ENCODE assay signal across 12 cellular contexts in genomic region chr12:124369901-124370378, GRCh38.
DNase-seq lines count a peak whose midpoint lies in the region; ATAC-seq and TF ChIP-seq lines count a peak whose summit lies in the region.
"Had no signal": no experiment of that assay in that cellular context is flagged by ENCODE, and none has a peak within 500 bp of the region (broad histone marks: within the 10 kb centered on the region; RNA-seq: fewer than 3 reads in every experiment).

No MANE protein-coding gene starts in this region.

- intact Hi-C loops in MCF 10A (cut with micrococcal nuclease) (loop anchor here (2.0 kb wide), 1 partner anchor 21 kb away; no protein-coding TSS in a partner anchor), mammary epithelial cell (cut with micrococcal nuclease) (no loop called here), prostate gland (cut with DNase I) (loop anchor here (5.0 kb wide), 1 partner anchor 197 kb away; the partner anchor contains the start of gene NCOR2)

- no peaks in the 10 kb centered on the region for H3K9me2 ChIP-seq in hepatocyte (replicated peaks; ENCODE audit: insufficient read depth)

- H3K4me1 ChIP-seq in mammary epithelial cell (ENCODE audit: insufficient read depth, low read length) (no peaks in the 10 kb centered on the region), hepatocyte (ENCODE audit: insufficient read depth) (peaks cover 6% of the 10 kb centered on the region), prostate gland (replicated peaks) (peaks cover 40% of the 10 kb centered on the region)
- H3K4me1 ChIP-seq: HAP-1 had no signal

- BruUV-seq in MCF 10A (replicated peaks; lab: Mats Ljungman, UMichigan) (no TSS peak), mammary epithelial cell (replicated peaks; lab: Mats Ljungman, UMichigan) (no TSS peak)

- no peak for TF ChIP-seq POLR2A in prostate gland (IDR thresholded peaks at IDR 0.05)

- H3K4me2 ChIP-seq in mammary epithelial cell (ENCODE audit: insufficient read depth, low read depth, low read length) = no peak overlapping the region
- no peak overlapping the region for H3K4me2 ChIP-seq in hepatocyte

- no peak overlapping the region for H3K4me3 Mint-ChIP-seq in MCF 10A (ENCODE audit: unreplicated experiment)
- H3K4me3 Mint-ChIP-seq: activated CD8-positive, alpha-beta memory T cell treated with anti-CD3 and anti-CD28 coated beads, Interleukin-2, amount 10 ng/mL, durations not matched to agents 7 days and 5 days had no signal

- H3K27me3 ChIP-seq in mammary epithelial cell (ENCODE audit: insufficient read depth, low read length) = no peaks in the 10 kb centered on the region
- no peaks in the 10 kb centered on the region for H3K27me3 ChIP-seq in hepatocyte
- no peaks in the 10 kb centered on the region for H3K27me3 ChIP-seq in prostate gland (replicated peaks; ENCODE audit: insufficient read depth)

- ATAC-seq in HG03342 (IDR thresholded peaks at IDR 0.05; ENCODE audit: unreplicated experiment) = no peak
- ATAC-seq: activated CD8-positive, alpha-beta memory T cell treated with anti-CD3 and anti-CD28 coated beads, Interleukin-2, amount 10 ng/mL, durations not matched to agents 7 days and 5 days had no signal

- TF ChIP-seq CTCF in MCF 10A (IDR thresholded peaks at IDR 0.05; ENCODE audit: unreplicated experiment) (no peak), mammary epithelial cell (conservative IDR thresholded peaks at IDR 0.05 in 1 of 2, IDR thresholded peaks at IDR 0.05 in 1 of 2; ENCODE audit: extremely low read depth in 1 of 2, insufficient read depth in 1 of 2, low read depth in 1 of 2, low read length in 2 of 2) (no peak), hepatocyte (IDR thresholded peaks at IDR 0.05; ENCODE audit: poor library complexity) (no peak), prostate gland (IDR thresholded peaks at IDR 0.05) (no peak)

- no peaks in the 10 kb centered on the region for H3K27me3 Mint-ChIP-seq in MCF 10A (ENCODE audit: insufficient read depth, unreplicated experiment)
- H3K27me3 Mint-ChIP-seq: activated CD8-positive, alpha-beta memory T cell treated with anti-CD3 and anti-CD28 coated beads, Interleukin-2, amount 10 ng/mL, durations not matched to agents 7 days and 5 days had no signal

- no peak overlapping the region for H3K9ac ChIP-seq in mammary epithelial cell (ENCODE audit: insufficient read depth, low read length)

- H4K20me1 ChIP-seq in mammary epithelial cell (ENCODE audit: insufficient read depth, low read length) (no peaks in the 10 kb centered on the region), hepatocyte (ENCODE audit: insufficient read depth, poor library complexity, severe bottlenecking) (peaks cover 24% of the 10 kb centered on the region)

- H3K9me3 Mint-ChIP-seq in MCF 10A (ENCODE audit: unreplicated experiment) = no peaks in the 10 kb centered on the region

- peaks cover 23% of the 10 kb centered on the region for H3K36me3 Mint-ChIP-seq in MCF 10A (ENCODE audit: insufficient read depth, unreplicated experiment)
- H3K36me3 Mint-ChIP-seq: activated CD8-positive, alpha-beta memory T cell treated with anti-CD3 and anti-CD28 coated beads, Interleukin-2, amount 10 ng/mL, durations not matched to agents 7 days and 5 days had no signal

- H3K4me3 ChIP-seq in mammary epithelial cell (replicated peaks in 1 of 3; ENCODE audit: insufficient read depth in 1 of 3, low read depth in 2 of 3, low read length in 3 of 3) (no peak overlapping the region), hepatocyte (no peak overlapping the region), prostate gland (no peak overlapping the region)
- H3K4me3 ChIP-seq: HAP-1 had no signal

- in situ Hi-C loops in mammary epithelial cell (cut with MboI; ENCODE audit: low sequenced_read_pairs in 2 of 2) = no loop called here
- in situ Hi-C loops in G401 (cut with HindIII; ENCODE audit: low sequenced_read_pairs) = no loop called here

- peak overlapping the region; percentile 57 for H3K27ac Mint-ChIP-seq in MCF 10A (ENCODE audit: low read depth, unreplicated experiment)
- H3K27ac Mint-ChIP-seq: activated CD8-positive, alpha-beta memory T cell treated with anti-CD3 and anti-CD28 coated beads, Interleukin-2, amount 10 ng/mL, durations not matched to agents 7 days and 5 days had no signal

- H3K9me3 ChIP-seq in mammary epithelial cell (replicated peaks; ENCODE audit: insufficient read depth, low read length) (no peaks in the 10 kb centered on the region), hepatocyte (ENCODE audit: low read depth) (no peaks in the 10 kb centered on the region), prostate gland (no peaks in the 10 kb centered on the region)
- H3K9me3 ChIP-seq: HAP-1 had no signal

- dilution Hi-C loops in mammary epithelial cell (cut with HindIII; ENCODE audit: low sequenced_read_pairs) = no loop called here

- POLR2A ChIA-PET in MCF 10A (lab: Yijun Ruan, JAX) = interaction anchor here (1.8 kb wide), 1 partner anchor 19 kb away, joined by 15 read pairs; no protein-coding TSS in a partner anchor

- peaks cover 14% of the 10 kb centered on the region for H3K4me1 Mint-ChIP-seq in MCF 10A (ENCODE audit: insufficient read depth, unreplicated experiment)
- H3K4me1 Mint-ChIP-seq: activated CD8-positive, alpha-beta memory T cell treated with anti-CD3 and anti-CD28 coated beads, Interleukin-2, amount 10 ng/mL, durations not matched to agents 7 days and 5 days had no signal

- H3K27ac ChIP-seq in mammary epithelial cell (ENCODE audit: insufficient read depth, low read depth, low read length) = no peak overlapping the region
- H3K27ac ChIP-seq in hepatocyte = peak overlapping the region; percentile 51
- H3K27ac ChIP-seq in prostate gland = peak overlapping the region; percentile 94 to 96

- CTCF ChIA-PET in MCF 10A (lab: Yijun Ruan, JAX) = interaction anchor here (0.7 to 1.6 kb wide), 6 partner anchors 9 to 526 kb away, joined by 3 to 6 read pairs (median 3); no protein-coding TSS in a partner anchor
- CTCF ChIA-PET in mammary epithelial cell (lab: Charles Lee; ENCODE audit: low non-redundant PET) = no interaction called here

- H3K36me3 ChIP-seq in mammary epithelial cell (ENCODE audit: insufficient read depth, low read length) (peaks cover 7% of the 10 kb centered on the region), hepatocyte (replicated peaks; ENCODE audit: insufficient read depth, low read depth) (no peaks in the 10 kb centered on the region), prostate gland (peaks cover 0 to 15% of the 10 kb centered on the region in 2 donors)

- 77% methylated on average over 15 of the region's 17 CpGs for WGBS in mammary epithelial cell (ENCODE audit: low coverage, missing lambda C conversion rate)
- WGBS in hepatocyte (ENCODE audit: low lambda C conversion rate, missing lambda C conversion rate) = 87% methylated on average over 17 of the region's 17 CpGs
- 46% methylated on average over 13 of the region's 17 CpGs for WGBS in prostate gland

- peaks cover 15% of the 10 kb centered on the region for H3K79me2 ChIP-seq in mammary epithelial cell (ENCODE audit: insufficient read depth, low read length)
- H3K79me2 ChIP-seq in hepatocyte = peaks cover 20% of the 10 kb centered on the region

- DNase-seq in MCF 10A (ENCODE audit: unreplicated experiment) (no peak), mammary epithelial cell (no peak), hepatocyte (ENCODE audit: low spot score) (no peak), prostate gland (ENCODE audit: low spot score) (no peak), G401 (ENCODE audit: low spot score) (no peak), NCI-H2107 treated with DMSO at 0.1 percent for 48 hours (lab: John Stamatoyannopoulos, UW; ENCODE audit: unreplicated experiment) (no peak)
- DNase-seq in activated naive CD4-positive, alpha-beta T cell treated with anti-CD3 and anti-CD28 coated beads, Interleukin-2, amount 50 U/mL, for 16 hours = no peak
- DNase-seq: activated CD8-positive, alpha-beta memory T cell treated with anti-CD3 and anti-CD28 coated beads, Interleukin-2, amount 10 ng/mL, durations not matched to agents 7 days and 5 days; NCI-H524 treated with DMSO at 0.1 percent for 48 hours; stimulated activated CD4-positive, alpha-beta T cell treated with anti-CD3 and anti-CD28 coated beads, Interleukin-2, amount 100 ng/mL, for 48 hours had no signal

- H2AFZ ChIP-seq in mammary epithelial cell (ENCODE audit: low read depth, low read length) (no peak overlapping the region), hepatocyte (no peak overlapping the region)
